28 cellular contexts compared by ENCODE assay signal in genomic region chr5:147855774-147856069, GRCh38. TPM values are rescaled to one million over a fixed set of nuclear protein-coding genes. Genes with fewer than 3 reads are reported as not detected.
"Had no signal": no experiment of that assay in that cellular context is flagged by ENCODE, and none has a peak within 500 bp of the region (broad histone marks: within the 10 kb centered on the region; RNA-seq: fewer than 3 reads in every experiment).

No MANE protein-coding gene starts in this region.

- H3K27ac Mint-ChIP-seq: activated CD4-positive, alpha-beta memory T cell treated with anti-CD3 and anti-CD28 coated beads, Interleukin-2, amount 10 ng/mL, durations not matched to agents 7 days and 5 days; activated CD4-positive, alpha-beta T cell treated with anti-CD3 and anti-CD28 coated beads for 36 hours; activated naive CD4-positive, alpha-beta T cell treated with anti-CD3 and anti-CD28 coated beads, Interleukin-2, amount 10 ng/mL, durations not matched to agents 7 days and 5 days; activated naive CD8-positive, alpha-beta T cell treated with anti-CD3 and anti-CD28 coated beads for 36 hours; activated T-helper 2 cell treated with anti-CD3 and anti-CD28 coated beads, Interferon-gamma antibody, Interleukin-2, Interleukin-4, amounts not matched to agents 10 μg/mL and 5 μg/mL and 100 μg/mL, durations not matched to agents 14 hours and 24 hours and 36 hours had no signal

- H3K4me1 Mint-ChIP-seq: activated CD4-positive, alpha-beta memory T cell treated with anti-CD3 and anti-CD28 coated beads, Interleukin-2, amount 10 ng/mL, durations not matched to agents 7 days and 5 days; activated CD4-positive, alpha-beta T cell treated with anti-CD3 and anti-CD28 coated beads for 36 hours; activated naive CD4-positive, alpha-beta T cell treated with anti-CD3 and anti-CD28 coated beads, Interleukin-2, amount 10 ng/mL, durations not matched to agents 7 days and 5 days; activated naive CD8-positive, alpha-beta T cell treated with anti-CD3 and anti-CD28 coated beads for 36 hours had no signal

- H3K4me2 ChIP-seq: KMS-11 had no signal

- H3K4me1 ChIP-seq: adrenal gland, breast epithelium, SJSA1 had no signal

- H3K36me3 Mint-ChIP-seq: activated naive CD4-positive, alpha-beta T cell treated with anti-CD3 and anti-CD28 coated beads, Interleukin-2, amount 10 ng/mL, durations not matched to agents 7 days and 5 days; activated naive CD8-positive, alpha-beta T cell treated with anti-CD3 and anti-CD28 coated beads for 36 hours had no signal

- H3K27ac ChIP-seq: adrenal gland, breast epithelium, KMS-11, SJSA1, VCaP had no signal

- H3K9ac ChIP-seq: KMS-11 had no signal

- H3K4me3 ChIP-seq: adrenal gland, breast epithelium, MG63, SJSA1 had no signal

- H3K9me3 Mint-ChIP-seq: activated CD4-positive, alpha-beta memory T cell treated with anti-CD3 and anti-CD28 coated beads, Interleukin-2, amount 10 ng/mL, durations not matched to agents 7 days and 5 days; activated naive CD4-positive, alpha-beta T cell treated with anti-CD3 and anti-CD28 coated beads, Interleukin-2, amount 10 ng/mL, durations not matched to agents 7 days and 5 days; activated naive CD8-positive, alpha-beta T cell treated with anti-CD3 and anti-CD28 coated beads for 36 hours; activated T-helper 2 cell treated with anti-CD3 and anti-CD28 coated beads, Interferon-gamma antibody, Interleukin-2, Interleukin-4, amounts not matched to agents 10 μg/mL and 5 μg/mL and 100 μg/mL, durations not matched to agents 14 hours and 24 hours and 36 hours had no signal

- H3K4me3 Mint-ChIP-seq: activated CD4-positive, alpha-beta memory T cell treated with anti-CD3 and anti-CD28 coated beads, Interleukin-2, amount 10 ng/mL, durations not matched to agents 7 days and 5 days; activated CD4-positive, alpha-beta T cell treated with anti-CD3 and anti-CD28 coated beads for 36 hours; activated naive CD4-positive, alpha-beta T cell treated with anti-CD3 and anti-CD28 coated beads, Interleukin-2, amount 10 ng/mL, durations not matched to agents 7 days and 5 days; activated naive CD8-positive, alpha-beta T cell treated with anti-CD3 and anti-CD28 coated beads for 36 hours had no signal

- DNase-seq: activated CD4-positive, alpha-beta memory T cell treated with anti-CD3 and anti-CD28 coated beads, Interleukin-2, amount 10 ng/mL, durations not matched to agents 7 days and 5 days; activated CD4-positive, alpha-beta T cell treated with anti-CD3 and anti-CD28 coated beads for 36 hours; activated CD4-positive, alpha-beta T cell treated with anti-CD3 and anti-CD28 coated beads, Interleukin-2, amount 50 U/mL, for 1 hour; activated gamma-delta T cell treated with Interleukin-2 at 50 U/mL for 16 hours; activated naive CD4-positive, alpha-beta T cell treated with anti-CD3 and anti-CD28 coated beads, Interleukin-2, amount 10 ng/mL, durations not matched to agents 7 days and 5 days; activated naive CD8-positive, alpha-beta T cell treated with anti-CD3 and anti-CD28 coated beads for 36 hours; activated T-cell treated with anti-CD3 and anti-CD28 coated beads for 4 hours; activated T-cell treated with anti-CD3 and anti-CD28 coated beads, Interleukin-2, amount 50 U/mL, for 48 hours; anterior cingulate cortex; central memory CD4-positive, alpha-beta T cell; MG63; NCI-H1048; NCI-H146; NCI-H187 treated with DMSO at 0.1 percent for 48 hours; NCI-H2081 treated with DMSO at 0.1 percent for 48 hours; NCI-H446; NCI-H524; OCI-M1; SHP77; T-helper 1 cell had no signal

- H3K36me3 ChIP-seq: adrenal gland, breast epithelium, MG63, SJSA1 had no signal

- H3K9me3 ChIP-seq: adrenal gland, breast epithelium, MG63, SJSA1 had no signal

- H3K27me3 ChIP-seq: breast epithelium had no signal

- ATAC-seq: activated CD4-positive, alpha-beta T cell treated with anti-CD3 and anti-CD28 coated beads for 36 hours had no signal

- H3K27me3 Mint-ChIP-seq: activated naive CD4-positive, alpha-beta T cell treated with anti-CD3 and anti-CD28 coated beads, Interleukin-2, amount 10 ng/mL, durations not matched to agents 7 days and 5 days had no signal

RNA-seq across cellular contexts. Expression of gene SCGB3A2, which starts 22.8 kb away (rescaled TPM):
- total RNA-seq: activated CD4-positive, alpha-beta memory T cell treated with anti-CD3 and anti-CD28 coated beads, Interleukin-2, amount 10 ng/mL, durations not matched to agents 7 days and 5 days; activated CD4-positive, alpha-beta T cell treated with anti-CD3 and anti-CD28 coated beads for 36 hours; activated CD8-positive, alpha-beta memory T cell treated with anti-CD3 and anti-CD28 coated beads for 36 hours; activated naive CD8-positive, alpha-beta T cell treated with anti-CD3 and anti-CD28 coated beads for 36 hours; activated T-helper 2 cell treated with anti-CD3 and anti-CD28 coated beads, Interferon-gamma antibody, Interleukin-2, Interleukin-4, amounts not matched to agents 10 μg/mL and 5 μg/mL and 100 μg/mL, durations not matched to agents 14 hours and 24 hours and 36 hours; breast epithelium; SJSA1; T-helper 2 cell treated with Interferon-gamma antibody and Interleukin-4, amounts not matched to agents 100 ng/mL and 5 ng/mL, for 36 hours had no signal

RNA-seq across cellular contexts. Expression of gene SPINK1, which starts 24.3 kb away (rescaled TPM):
- total RNA-seq: activated CD4-positive, alpha-beta memory T cell treated with anti-CD3 and anti-CD28 coated beads, Interleukin-2, amount 10 ng/mL, durations not matched to agents 7 days and 5 days; activated CD4-positive, alpha-beta T cell treated with anti-CD3 and anti-CD28 coated beads for 36 hours; activated CD8-positive, alpha-beta memory T cell treated with anti-CD3 and anti-CD28 coated beads for 36 hours; activated naive CD8-positive, alpha-beta T cell treated with anti-CD3 and anti-CD28 coated beads for 36 hours; activated T-helper 2 cell treated with anti-CD3 and anti-CD28 coated beads, Interferon-gamma antibody, Interleukin-2, Interleukin-4, amounts not matched to agents 10 μg/mL and 5 μg/mL and 100 μg/mL, durations not matched to agents 14 hours and 24 hours and 36 hours; SJSA1; T-helper 2 cell treated with Interferon-gamma antibody and Interleukin-4, amounts not matched to agents 100 ng/mL and 5 ng/mL, for 36 hours had no signal

RNA-seq across cellular contexts. Expression of gene C5orf46, which starts 50.6 kb away (rescaled TPM):
- total RNA-seq: activated CD4-positive, alpha-beta memory T cell treated with anti-CD3 and anti-CD28 coated beads, Interleukin-2, amount 10 ng/mL, durations not matched to agents 7 days and 5 days; activated CD4-positive, alpha-beta T cell treated with anti-CD3 and anti-CD28 coated beads for 36 hours; activated CD8-positive, alpha-beta memory T cell treated with anti-CD3 and anti-CD28 coated beads for 36 hours; activated naive CD8-positive, alpha-beta T cell treated with anti-CD3 and anti-CD28 coated beads for 36 hours; activated T-helper 2 cell treated with anti-CD3 and anti-CD28 coated beads, Interferon-gamma antibody, Interleukin-2, Interleukin-4, amounts not matched to agents 10 μg/mL and 5 μg/mL and 100 μg/mL, durations not matched to agents 14 hours and 24 hours and 36 hours; adrenal gland; T-helper 2 cell treated with Interferon-gamma antibody and Interleukin-4, amounts not matched to agents 100 ng/mL and 5 ng/mL, for 36 hours had no signal
- polyA plus RNA-seq: adrenal gland had no signal
